Comparison of ENCODE assay signal across 33 cellular contexts in genomic region chr14:101202627-101203404, GRCh38.
DNase-seq lines count a peak whose midpoint lies in the region; ATAC-seq, FAIRE-seq and TF ChIP-seq lines count a peak whose summit lies in the region.
"Had no signal": no experiment of that assay in that cellular context is flagged by ENCODE, and none has a peak within 500 bp of the region (broad histone marks: within the 10 kb centered on the region; RNA-seq: fewer than 3 reads in every experiment).

No MANE protein-coding gene starts in this region.

- H3K27me3 ChIP-seq in right atrium auricular region (no peaks in the 10 kb centered on the region), esophagus muscularis mucosa (no peaks in the 10 kb centered on the region), Karpas-422 (ENCODE audit: low read length) (no peaks in the 10 kb centered on the region)

- H3K9me3 ChIP-seq in right atrium auricular region (peaks cover 0 to 45% of the 10 kb centered on the region in 2 donors), esophagus muscularis mucosa (peaks cover 0 to 18% (median 16%) of the 10 kb centered on the region in 4 donors), Karpas-422 (ENCODE audit: low read length) (peaks cover 4% of the 10 kb centered on the region; the same call in 1 of the 2 replicates)

- intact Hi-C loops in Right ventricle myocardium inferior (cut with DNase I): no loop called here
- intact Hi-C loops in esophagus muscularis mucosa (cut with DNase I): no loop called here
- intact Hi-C loops in posterior vena cava (cut with DNase I): no loop called here

- no peaks in the 10 kb centered on the region for H3K9me2 ChIP-seq in Karpas-422 (replicated peaks; ENCODE audit: insufficient read depth, low read length)

- H3K9ac ChIP-seq in Karpas-422 (ENCODE audit: low read length): no peak overlapping the region

- WGBS in esophagus muscularis mucosa: 89% methylated on average over 24 of the region's 25 CpGs

- H3K79me2 ChIP-seq in Karpas-422 (ENCODE audit: low read length): no peaks in the 10 kb centered on the region

- no peak for TF ChIP-seq EP300 in esophagus muscularis mucosa (IDR thresholded peaks at IDR 0.05)

- no peak for FAIRE-seq in GM12891 (lab: Jason Lieb, UNC)
- FAIRE-seq: bronchial epithelial cell, colon, GM18507, GM19239, HTR-8/SVneo had no signal

- H3K27ac ChIP-seq in right atrium auricular region (no peak overlapping the region), esophagus muscularis mucosa (replicated peaks in 1 of 4) (no peak overlapping the region), Karpas-422 (ENCODE audit: low read length) (no peak overlapping the region)
- H3K27ac ChIP-seq: left ventricle myocardium inferior, RWPE1, SK-N-MC, skin epidermis had no signal

- TF ChIP-seq POLR2A in esophagus muscularis mucosa (IDR thresholded peaks at IDR 0.05; ENCODE audit: low read depth) (no peak), GM12891 (IDR thresholded peaks at IDR 0.05; ENCODE audit: low read depth, low read length) (no peak), erythroblast (IDR thresholded peaks at IDR 0.05; ENCODE audit: low read length) (no peak)

- no peak overlapping the region for H3K4me2 ChIP-seq in Karpas-422 (ENCODE audit: low read depth, low read length, poor library complexity, severe bottlenecking)

- no peak for ATAC-seq in Right ventricle myocardium inferior
- ATAC-seq: CD8-positive, alpha-beta T cell had no signal

- H3K4me3 ChIP-seq in right atrium auricular region (no peak overlapping the region), esophagus muscularis mucosa (no peak overlapping the region), Karpas-422 (ENCODE audit: low read length) (no peak overlapping the region)
- H3K4me3 ChIP-seq: left ventricle myocardium inferior, SK-N-MC, skin epidermis had no signal

- no peak for TF ChIP-seq CTCF in right atrium auricular region (IDR thresholded peaks at IDR 0.05)
- no peak for TF ChIP-seq CTCF in esophagus muscularis mucosa (IDR thresholded peaks at IDR 0.05)

- H3K4me1 ChIP-seq in right atrium auricular region: no peaks in the 10 kb centered on the region
- H3K4me1 ChIP-seq in esophagus muscularis mucosa: no peaks in the 10 kb centered on the region
- no peaks in the 10 kb centered on the region for H3K4me1 ChIP-seq in Karpas-422 (ENCODE audit: low read length)
- H3K4me1 ChIP-seq: left ventricle myocardium inferior had no signal

- DNase-seq in right atrium auricular region (ENCODE audit: low spot score): peak; percentile 38
- DNase-seq in Right ventricle myocardium inferior (ENCODE audit: missing footprints): no peak
- peak; percentile 80 for DNase-seq in esophagus muscularis mucosa (ENCODE audit: extremely low spot score)
- DNase-seq in posterior vena cava (ENCODE audit: low spot score): peak; percentile 69
- DNase-seq in SW 1271 (lab: John Stamatoyannopoulos, UW): no peak
- DNase-seq in GM12891 (ENCODE audit: insufficient read length, low spot score): no peak
- DNase-seq in erythroblast (lab: John Stamatoyannopoulos, UW): no peak
- DNase-seq in Karpas-422: no peak
- DNase-seq: activated CD4-positive, alpha-beta memory T cell treated with anti-CD3 and anti-CD28 coated beads for 36 hours; activated CD4-positive, CD25-positive, alpha-beta regulatory T cell treated with anti-CD3 and anti-CD28 coated beads, Interleukin-2, amount 50 U/mL, for 72 hours; activated gamma-delta T cell treated with Interleukin-2 at 50 U/mL for 16 hours; activated naive CD8-positive, alpha-beta T cell treated with anti-CD3 and anti-CD28 coated beads, Interleukin-2, amount 10 ng/mL, durations not matched to agents 7 days and 5 days; DMS 273 treated with DMSO at 0.1 percent for 48 hours; effector memory CD4-positive, alpha-beta T cell; EL; glutamatergic neuron; left ventricle myocardium inferior; NCI-H1048; NCI-H187; NCI-H526; nucleus accumbens; OCI-M1; stimulated activated naive CD4-positive, alpha-beta T cell; T-helper 2 cell had no signal

- no peaks in the 10 kb centered on the region for H4K20me1 ChIP-seq in Karpas-422 (ENCODE audit: insufficient read depth, low read depth, low read length)

- no peak overlapping the region for H2AFZ ChIP-seq in Karpas-422 (ENCODE audit: low read length)

- H3K36me3 ChIP-seq in right atrium auricular region (no peaks in the 10 kb centered on the region), esophagus muscularis mucosa (no peaks in the 10 kb centered on the region), Karpas-422 (ENCODE audit: insufficient read depth, low read length) (no peaks in the 10 kb centered on the region)
- H3K36me3 ChIP-seq: left ventricle myocardium inferior had no signal

TF ChIP-seq in GM12891, 5 proteins besides CTCF, POLR2A, EP300 and RAD21:
- no peak for TF ChIP-seq TAF1 (IDR thresholded peaks at IDR 0.05; ENCODE audit: low read depth, low read length)
- no peak for TF ChIP-seq PAX5 (IDR thresholded peaks at IDR 0.05; ENCODE audit: insufficient read depth, low read length, severe bottlenecking)
- TF ChIP-seq SPI1 (IDR thresholded peaks at IDR 0.05; ENCODE audit: low read depth, low read length): no peak
- no peak for TF ChIP-seq POLR2AphosphoS5 (IDR thresholded peaks at IDR 0.05; ENCODE audit: low read depth, low read length)
- TF ChIP-seq POU2F2 (IDR thresholded peaks at IDR 0.05; ENCODE audit: low read depth, low read length): no peak

Comparison
In these comparisons a context has a peak if more than half of its experiments do, and no peak if none do; other contexts are left out.
1. DNase-seq: peak in right atrium auricular region (single experiment), esophagus muscularis mucosa (single experiment) and posterior vena cava (single experiment); none in Right ventricle myocardium inferior (single experiment), SW 1271 (0 of 2), GM12891 (single experiment), erythroblast (0 of 2) and Karpas-422 (single experiment).